1 cellular context compared by ENCODE assay signal in the genomic region with DNA sequence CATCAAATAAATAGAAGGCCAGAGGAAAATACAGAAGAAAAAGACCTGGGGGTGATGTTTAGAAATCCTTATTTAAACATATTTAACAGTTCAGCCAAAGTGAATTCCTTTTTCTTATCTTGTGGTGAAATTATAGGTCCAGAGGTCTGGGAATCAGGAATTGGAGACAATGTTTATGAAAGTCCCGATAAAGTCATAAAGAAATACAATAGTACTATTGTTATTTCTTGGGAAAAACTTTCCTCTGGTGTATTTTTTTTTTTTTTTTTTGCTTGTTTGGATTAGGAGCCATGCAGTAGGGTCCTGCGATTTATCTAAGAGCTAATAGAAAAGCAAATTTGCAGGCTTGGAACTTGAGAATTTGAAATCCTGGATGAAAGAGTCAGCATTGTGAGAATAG.
TF ChIP-seq lines count a peak whose summit lies in the region.

No MANE protein-coding gene starts in this region.

TF ChIP-seq in HepG2, 621 proteins besides CTCF, POLR2A, EP300 and RAD21 (continues in another document):
- TF ChIP-seq ELF1 (CRISPR knock-in tag; IDR thresholded peaks at IDR 0.05) (no peak), SOX5 (CRISPR knock-in tag; IDR thresholded peaks at IDR 0.05; ENCODE audit: borderline replicate concordance) (peak; percentile 55; the same call in 1 of the 2 replicates), HNRNPL (IDR thresholded peaks at IDR 0.05; ENCODE audit: low read depth, low read length) (no peak), HNRNPLL (IDR thresholded peaks at IDR 0.05; ENCODE audit: low read depth, low read length, poor library complexity, severe bottlenecking) (no peak), CENPX (CRISPR knock-in tag; IDR thresholded peaks at IDR 0.05) (no peak), EZH2 (conservative IDR thresholded peaks at IDR 0.05; ENCODE audit: low read depth, low read length) (no peak), IKZF4 (CRISPR knock-in tag; IDR thresholded peaks at IDR 0.05; ENCODE audit: borderline replicate concordance, low read depth, not compliant biosample characterization) (no peak), ZNF343 (CRISPR knock-in tag; IDR thresholded peaks at IDR 0.05) (no peak), ZNF841 (CRISPR knock-in tag; IDR thresholded peaks at IDR 0.05; ENCODE audit: borderline replicate concordance) (no peak), GATAD2A (CRISPR knock-in tag; IDR thresholded peaks at IDR 0.05) (0 out of 2 replicates have a peak, but pooled peaks have one; percentile 25), FOSL2 (CRISPR knock-in tag; IDR thresholded peaks at IDR 0.05) (no peak), TEAD2 (CRISPR knock-in tag; IDR thresholded peaks at IDR 0.05) (no peak), ZBTB42 (CRISPR knock-in tag; IDR thresholded peaks at IDR 0.05) (no peak), ZNF367 (CRISPR knock-in tag; IDR thresholded peaks at IDR 0.05; ENCODE audit: borderline replicate concordance) (no peak), SOX6 (IDR thresholded peaks at IDR 0.05) (no peak), SOX6 (CRISPR knock-in tag; IDR thresholded peaks at IDR 0.05) (peak; percentile 52; the same call in 1 of the 2 replicates), SOX13 (IDR thresholded peaks at IDR 0.05) (no peak), SOX13 (CRISPR knock-in tag; conservative IDR thresholded peaks at IDR 0.05 in 1 of 2, IDR thresholded peaks at IDR 0.05 in 1 of 2) (peak in 1 of 2 experiments; percentile 79; a peak in 2 of 4 replicates), CREM (IDR thresholded peaks at IDR 0.05) (0 out of 2 replicates have a peak, but pooled peaks have one; percentile 16), CREM (CRISPR knock-in tag; IDR thresholded peaks at IDR 0.05) (no peak), GABPA (IDR thresholded peaks at IDR 0.05; ENCODE audit: low read depth, low read length) (no peak), GABPA (CRISPR knock-in tag; IDR thresholded peaks at IDR 0.05; ENCODE audit: low read depth) (no peak), FOXJ3 (CRISPR knock-in tag; IDR thresholded peaks at IDR 0.05; ENCODE audit: borderline replicate concordance) (peak; percentile 56; the same call in 1 of the 2 replicates), SAFB2 (CRISPR knock-in tag; IDR thresholded peaks at IDR 0.05; ENCODE audit: borderline replicate concordance, low read depth) (no peak), NCOA2 (CRISPR knock-in tag; IDR thresholded peaks at IDR 0.05) (peak; percentile 40; the same call in 1 of the 2 replicates), HDAC2 (CRISPR knock-in tag; IDR thresholded peaks at IDR 0.05) (no peak), SMAD9 (CRISPR knock-in tag; IDR thresholded peaks at IDR 0.05) (no peak), MTF2 (CRISPR knock-in tag; IDR thresholded peaks at IDR 0.05; ENCODE audit: borderline replicate concordance) (no peak)
- TF ChIP-seq, protein P1, sequence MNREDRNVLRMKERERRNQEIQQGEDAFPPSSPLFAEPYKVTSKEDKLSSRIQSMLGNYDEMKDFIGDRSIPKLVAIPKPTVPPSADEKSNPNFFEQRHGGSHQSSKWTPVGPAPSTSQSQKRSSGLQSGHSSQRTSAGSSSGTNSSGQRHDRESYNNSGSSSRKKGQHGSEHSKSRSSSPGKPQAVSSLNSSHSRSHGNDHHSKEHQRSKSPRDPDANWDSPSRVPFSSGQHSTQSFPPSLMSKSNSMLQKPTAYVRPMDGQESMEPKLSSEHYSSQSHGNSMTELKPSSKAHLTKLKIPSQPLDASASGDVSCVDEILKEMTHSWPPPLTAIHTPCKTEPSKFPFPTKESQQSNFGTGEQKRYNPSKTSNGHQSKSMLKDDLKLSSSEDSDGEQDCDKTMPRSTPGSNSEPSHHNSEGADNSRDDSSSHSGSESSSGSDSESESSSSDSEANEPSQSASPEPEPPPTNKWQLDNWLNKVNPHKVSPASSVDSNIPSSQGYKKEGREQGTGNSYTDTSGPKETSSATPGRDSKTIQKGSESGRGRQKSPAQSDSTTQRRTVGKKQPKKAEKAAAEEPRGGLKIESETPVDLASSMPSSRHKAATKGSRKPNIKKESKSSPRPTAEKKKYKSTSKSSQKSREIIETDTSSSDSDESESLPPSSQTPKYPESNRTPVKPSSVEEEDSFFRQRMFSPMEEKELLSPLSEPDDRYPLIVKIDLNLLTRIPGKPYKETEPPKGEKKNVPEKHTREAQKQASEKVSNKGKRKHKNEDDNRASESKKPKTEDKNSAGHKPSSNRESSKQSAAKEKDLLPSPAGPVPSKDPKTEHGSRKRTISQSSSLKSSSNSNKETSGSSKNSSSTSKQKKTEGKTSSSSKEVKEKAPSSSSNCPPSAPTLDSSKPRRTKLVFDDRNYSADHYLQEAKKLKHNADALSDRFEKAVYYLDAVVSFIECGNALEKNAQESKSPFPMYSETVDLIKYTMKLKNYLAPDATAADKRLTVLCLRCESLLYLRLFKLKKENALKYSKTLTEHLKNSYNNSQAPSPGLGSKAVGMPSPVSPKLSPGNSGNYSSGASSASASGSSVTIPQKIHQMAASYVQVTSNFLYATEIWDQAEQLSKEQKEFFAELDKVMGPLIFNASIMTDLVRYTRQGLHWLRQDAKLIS (CRISPR knock-in tag; IDR thresholded peaks at IDR 0.05): no peak
- TF ChIP-seq, protein P2, sequence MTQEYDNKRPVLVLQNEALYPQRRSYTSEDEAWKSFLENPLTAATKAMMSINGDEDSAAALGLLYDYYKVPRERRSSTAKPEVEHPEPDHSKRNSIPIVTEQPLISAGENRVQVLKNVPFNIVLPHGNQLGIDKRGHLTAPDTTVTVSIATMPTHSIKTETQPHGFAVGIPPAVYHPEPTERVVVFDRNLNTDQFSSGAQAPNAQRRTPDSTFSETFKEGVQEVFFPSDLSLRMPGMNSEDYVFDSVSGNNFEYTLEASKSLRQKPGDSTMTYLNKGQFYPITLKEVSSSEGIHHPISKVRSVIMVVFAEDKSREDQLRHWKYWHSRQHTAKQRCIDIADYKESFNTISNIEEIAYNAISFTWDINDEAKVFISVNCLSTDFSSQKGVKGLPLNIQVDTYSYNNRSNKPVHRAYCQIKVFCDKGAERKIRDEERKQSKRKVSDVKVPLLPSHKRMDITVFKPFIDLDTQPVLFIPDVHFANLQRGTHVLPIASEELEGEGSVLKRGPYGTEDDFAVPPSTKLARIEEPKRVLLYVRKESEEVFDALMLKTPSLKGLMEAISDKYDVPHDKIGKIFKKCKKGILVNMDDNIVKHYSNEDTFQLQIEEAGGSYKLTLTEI (CRISPR knock-in tag; conservative IDR thresholded peaks at IDR 0.05): no peak
- TF ChIP-seq, protein P3, sequence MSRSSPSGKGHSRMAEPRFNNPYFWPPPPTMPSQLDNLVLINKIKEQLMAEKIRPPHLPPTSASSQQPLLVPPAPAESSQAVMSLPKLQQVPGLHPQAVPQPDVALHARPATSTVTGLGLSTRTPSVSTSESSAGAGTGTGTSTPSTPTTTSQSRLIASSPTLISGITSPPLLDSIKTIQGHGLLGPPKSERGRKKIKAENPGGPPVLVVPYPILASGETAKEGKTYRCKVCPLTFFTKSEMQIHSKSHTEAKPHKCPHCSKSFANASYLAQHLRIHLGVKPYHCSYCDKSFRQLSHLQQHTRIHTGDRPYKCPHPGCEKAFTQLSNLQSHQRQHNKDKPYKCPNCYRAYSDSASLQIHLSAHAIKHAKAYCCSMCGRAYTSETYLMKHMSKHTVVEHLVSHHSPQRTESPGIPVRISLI (CRISPR knock-in tag; IDR thresholded peaks at IDR 0.05; ENCODE audit: borderline replicate concordance): 0 out of 2 replicates have a peak, but pooled peaks have one; percentile 67
- TF ChIP-seq, protein P4, sequence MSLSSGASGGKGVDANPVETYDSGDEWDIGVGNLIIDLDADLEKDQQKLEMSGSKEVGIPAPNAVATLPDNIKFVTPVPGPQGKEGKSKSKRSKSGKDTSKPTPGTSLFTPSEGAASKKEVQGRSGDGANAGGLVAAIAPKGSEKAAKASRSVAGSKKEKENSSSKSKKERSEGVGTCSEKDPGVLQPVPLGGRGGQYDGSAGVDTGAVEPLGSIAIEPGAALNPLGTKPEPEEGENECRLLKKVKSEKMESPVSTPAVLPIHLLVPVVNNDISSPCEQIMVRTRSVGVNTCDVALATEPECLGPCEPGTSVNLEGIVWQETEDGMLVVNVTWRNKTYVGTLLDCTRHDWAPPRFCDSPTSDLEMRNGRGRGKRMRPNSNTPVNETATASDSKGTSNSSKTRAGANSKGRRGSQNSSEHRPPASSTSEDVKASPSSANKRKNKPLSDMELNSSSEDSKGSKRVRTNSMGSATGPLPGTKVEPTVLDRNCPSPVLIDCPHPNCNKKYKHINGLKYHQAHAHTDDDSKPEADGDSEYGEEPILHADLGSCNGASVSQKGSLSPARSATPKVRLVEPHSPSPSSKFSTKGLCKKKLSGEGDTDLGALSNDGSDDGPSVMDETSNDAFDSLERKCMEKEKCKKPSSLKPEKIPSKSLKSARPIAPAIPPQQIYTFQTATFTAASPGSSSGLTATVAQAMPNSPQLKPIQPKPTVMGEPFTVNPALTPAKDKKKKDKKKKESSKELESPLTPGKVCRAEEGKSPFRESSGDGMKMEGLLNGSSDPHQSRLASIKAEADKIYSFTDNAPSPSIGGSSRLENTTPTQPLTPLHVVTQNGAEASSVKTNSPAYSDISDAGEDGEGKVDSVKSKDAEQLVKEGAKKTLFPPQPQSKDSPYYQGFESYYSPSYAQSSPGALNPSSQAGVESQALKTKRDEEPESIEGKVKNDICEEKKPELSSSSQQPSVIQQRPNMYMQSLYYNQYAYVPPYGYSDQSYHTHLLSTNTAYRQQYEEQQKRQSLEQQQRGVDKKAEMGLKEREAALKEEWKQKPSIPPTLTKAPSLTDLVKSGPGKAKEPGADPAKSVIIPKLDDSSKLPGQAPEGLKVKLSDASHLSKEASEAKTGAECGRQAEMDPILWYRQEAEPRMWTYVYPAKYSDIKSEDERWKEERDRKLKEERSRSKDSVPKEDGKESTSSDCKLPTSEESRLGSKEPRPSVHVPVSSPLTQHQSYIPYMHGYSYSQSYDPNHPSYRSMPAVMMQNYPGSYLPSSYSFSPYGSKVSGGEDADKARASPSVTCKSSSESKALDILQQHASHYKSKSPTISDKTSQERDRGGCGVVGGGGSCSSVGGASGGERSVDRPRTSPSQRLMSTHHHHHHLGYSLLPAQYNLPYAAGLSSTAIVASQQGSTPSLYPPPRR (CRISPR knock-in tag; IDR thresholded peaks at IDR 0.05; ENCODE audit: borderline replicate concordance): no peak
- TF ChIP-seq, protein P5, sequence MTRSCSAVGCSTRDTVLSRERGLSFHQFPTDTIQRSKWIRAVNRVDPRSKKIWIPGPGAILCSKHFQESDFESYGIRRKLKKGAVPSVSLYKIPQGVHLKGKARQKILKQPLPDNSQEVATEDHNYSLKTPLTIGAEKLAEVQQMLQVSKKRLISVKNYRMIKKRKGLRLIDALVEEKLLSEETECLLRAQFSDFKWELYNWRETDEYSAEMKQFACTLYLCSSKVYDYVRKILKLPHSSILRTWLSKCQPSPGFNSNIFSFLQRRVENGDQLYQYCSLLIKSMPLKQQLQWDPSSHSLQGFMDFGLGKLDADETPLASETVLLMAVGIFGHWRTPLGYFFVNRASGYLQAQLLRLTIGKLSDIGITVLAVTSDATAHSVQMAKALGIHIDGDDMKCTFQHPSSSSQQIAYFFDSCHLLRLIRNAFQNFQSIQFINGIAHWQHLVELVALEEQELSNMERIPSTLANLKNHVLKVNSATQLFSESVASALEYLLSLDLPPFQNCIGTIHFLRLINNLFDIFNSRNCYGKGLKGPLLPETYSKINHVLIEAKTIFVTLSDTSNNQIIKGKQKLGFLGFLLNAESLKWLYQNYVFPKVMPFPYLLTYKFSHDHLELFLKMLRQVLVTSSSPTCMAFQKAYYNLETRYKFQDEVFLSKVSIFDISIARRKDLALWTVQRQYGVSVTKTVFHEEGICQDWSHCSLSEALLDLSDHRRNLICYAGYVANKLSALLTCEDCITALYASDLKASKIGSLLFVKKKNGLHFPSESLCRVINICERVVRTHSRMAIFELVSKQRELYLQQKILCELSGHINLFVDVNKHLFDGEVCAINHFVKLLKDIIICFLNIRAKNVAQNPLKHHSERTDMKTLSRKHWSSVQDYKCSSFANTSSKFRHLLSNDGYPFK (CRISPR knock-in tag; IDR thresholded peaks at IDR 0.05; ENCODE audit: borderline replicate concordance): no peak
- TF ChIP-seq, protein P6, sequence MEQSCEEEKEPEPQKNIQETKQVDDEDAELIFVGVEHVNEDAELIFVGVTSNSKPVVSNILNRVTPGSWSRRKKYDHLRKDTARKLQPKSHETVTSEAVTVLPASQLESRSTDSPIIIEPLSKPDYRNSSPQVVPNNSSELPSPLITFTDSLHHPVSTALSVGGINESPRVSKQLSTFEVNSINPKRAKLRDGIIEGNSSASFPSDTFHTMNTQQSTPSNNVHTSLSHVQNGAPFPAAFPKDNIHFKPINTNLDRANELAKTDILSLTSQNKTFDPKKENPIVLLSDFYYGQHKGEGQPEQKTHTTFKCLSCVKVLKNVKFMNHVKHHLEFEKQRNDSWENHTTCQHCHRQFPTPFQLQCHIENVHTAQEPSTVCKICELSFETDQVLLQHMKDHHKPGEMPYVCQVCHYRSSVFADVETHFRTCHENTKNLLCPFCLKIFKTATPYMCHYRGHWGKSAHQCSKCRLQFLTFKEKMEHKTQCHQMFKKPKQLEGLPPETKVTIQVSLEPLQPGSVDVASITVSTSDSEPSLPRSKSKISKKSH (CRISPR knock-in tag; IDR thresholded peaks at IDR 0.05; ENCODE audit: borderline replicate concordance): no peak
- TF ChIP-seq, protein P7, sequence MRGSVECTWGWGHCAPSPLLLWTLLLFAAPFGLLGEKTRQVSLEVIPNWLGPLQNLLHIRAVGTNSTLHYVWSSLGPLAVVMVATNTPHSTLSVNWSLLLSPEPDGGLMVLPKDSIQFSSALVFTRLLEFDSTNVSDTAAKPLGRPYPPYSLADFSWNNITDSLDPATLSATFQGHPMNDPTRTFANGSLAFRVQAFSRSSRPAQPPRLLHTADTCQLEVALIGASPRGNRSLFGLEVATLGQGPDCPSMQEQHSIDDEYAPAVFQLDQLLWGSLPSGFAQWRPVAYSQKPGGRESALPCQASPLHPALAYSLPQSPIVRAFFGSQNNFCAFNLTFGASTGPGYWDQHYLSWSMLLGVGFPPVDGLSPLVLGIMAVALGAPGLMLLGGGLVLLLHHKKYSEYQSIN (CRISPR knock-in tag; IDR thresholded peaks at IDR 0.05; ENCODE audit: borderline replicate concordance): no peak
- TF ChIP-seq, protein P8, sequence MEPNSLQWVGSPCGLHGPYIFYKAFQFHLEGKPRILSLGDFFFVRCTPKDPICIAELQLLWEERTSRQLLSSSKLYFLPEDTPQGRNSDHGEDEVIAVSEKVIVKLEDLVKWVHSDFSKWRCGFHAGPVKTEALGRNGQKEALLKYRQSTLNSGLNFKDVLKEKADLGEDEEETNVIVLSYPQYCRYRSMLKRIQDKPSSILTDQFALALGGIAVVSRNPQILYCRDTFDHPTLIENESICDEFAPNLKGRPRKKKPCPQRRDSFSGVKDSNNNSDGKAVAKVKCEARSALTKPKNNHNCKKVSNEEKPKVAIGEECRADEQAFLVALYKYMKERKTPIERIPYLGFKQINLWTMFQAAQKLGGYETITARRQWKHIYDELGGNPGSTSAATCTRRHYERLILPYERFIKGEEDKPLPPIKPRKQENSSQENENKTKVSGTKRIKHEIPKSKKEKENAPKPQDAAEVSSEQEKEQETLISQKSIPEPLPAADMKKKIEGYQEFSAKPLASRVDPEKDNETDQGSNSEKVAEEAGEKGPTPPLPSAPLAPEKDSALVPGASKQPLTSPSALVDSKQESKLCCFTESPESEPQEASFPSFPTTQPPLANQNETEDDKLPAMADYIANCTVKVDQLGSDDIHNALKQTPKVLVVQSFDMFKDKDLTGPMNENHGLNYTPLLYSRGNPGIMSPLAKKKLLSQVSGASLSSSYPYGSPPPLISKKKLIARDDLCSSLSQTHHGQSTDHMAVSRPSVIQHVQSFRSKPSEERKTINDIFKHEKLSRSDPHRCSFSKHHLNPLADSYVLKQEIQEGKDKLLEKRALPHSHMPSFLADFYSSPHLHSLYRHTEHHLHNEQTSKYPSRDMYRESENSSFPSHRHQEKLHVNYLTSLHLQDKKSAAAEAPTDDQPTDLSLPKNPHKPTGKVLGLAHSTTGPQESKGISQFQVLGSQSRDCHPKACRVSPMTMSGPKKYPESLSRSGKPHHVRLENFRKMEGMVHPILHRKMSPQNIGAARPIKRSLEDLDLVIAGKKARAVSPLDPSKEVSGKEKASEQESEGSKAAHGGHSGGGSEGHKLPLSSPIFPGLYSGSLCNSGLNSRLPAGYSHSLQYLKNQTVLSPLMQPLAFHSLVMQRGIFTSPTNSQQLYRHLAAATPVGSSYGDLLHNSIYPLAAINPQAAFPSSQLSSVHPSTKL (CRISPR knock-in tag; IDR thresholded peaks at IDR 0.05): peak; percentile 30; the same call in 1 of the 2 replicates
